In genomic region chr3:197297476-197298340, GRCh38 we compare ENCODE assay signal across 1 cellular context.
A peak's percentile ranks its signal among the peaks of the same experiment; 100 is the strongest.
TF ChIP-seq lines count a peak whose summit lies in the region.

No MANE protein-coding gene starts in this region.

TF ChIP-seq in HepG2, 621 proteins besides CTCF, POLR2A, EP300 and RAD21 (continued from another document and continues in another):
- TF ChIP-seq ZNF883 (CRISPR knock-in tag; IDR thresholded peaks at IDR 0.05; ENCODE audit: not compliant biosample characterization) (peak; percentile 43), PHF21A (CRISPR knock-in tag; IDR thresholded peaks at IDR 0.05) (no peak; the same call in 1 of the 2 replicates), ZNF260 (CRISPR knock-in tag; IDR thresholded peaks at IDR 0.05; ENCODE audit: borderline replicate concordance, low read depth) (no peak), ZNF605 (CRISPR knock-in tag; IDR thresholded peaks at IDR 0.05) (0 out of 2 replicates have a peak, but pooled peaks have one; percentile 6), ZUFSP (CRISPR knock-in tag; IDR thresholded peaks at IDR 0.05; ENCODE audit: borderline replicate concordance) (no peak), ZBTB46 (CRISPR knock-in tag; IDR thresholded peaks at IDR 0.05; ENCODE audit: borderline replicate concordance) (no peak; the same call in 1 of the 2 replicates), ZSCAN29 (CRISPR knock-in tag; conservative IDR thresholded peaks at IDR 0.05) (no peak), ZNF678 (CRISPR knock-in tag; IDR thresholded peaks at IDR 0.05) (no peak), MTF1 (CRISPR knock-in tag; IDR thresholded peaks at IDR 0.05) (no peak), BRF2 (CRISPR knock-in tag; IDR thresholded peaks at IDR 0.05) (0 out of 2 replicates have a peak, but pooled peaks have one; percentile 47), ZBTB40 (IDR thresholded peaks at IDR 0.05) (no peak), ZBTB40 (CRISPR knock-in tag; IDR thresholded peaks at IDR 0.05) (peak; percentile 57; the same call in 1 of the 2 replicates), ZNF546 (CRISPR knock-in tag; conservative IDR thresholded peaks at IDR 0.05) (0 out of 2 replicates have a peak, but pooled peaks have one; percentile 21), ZFY (CRISPR knock-in tag; IDR thresholded peaks at IDR 0.05) (peak; percentile 77), NR2F1 (CRISPR knock-in tag; IDR thresholded peaks at IDR 0.05) (peak in 1 of 2 experiments; percentile 31; a peak in 1 of 4 replicates), CREB3 (CRISPR knock-in tag; IDR thresholded peaks at IDR 0.05) (0 out of 2 replicates have a peak, but pooled peaks have one; percentile 52), ZNF841 (CRISPR knock-in tag; IDR thresholded peaks at IDR 0.05; ENCODE audit: borderline replicate concordance) (no peak), TBX2 (CRISPR knock-in tag; IDR thresholded peaks at IDR 0.05; ENCODE audit: borderline replicate concordance) (peak; percentile 23), ZNF768 (CRISPR knock-in tag; IDR thresholded peaks at IDR 0.05) (peak; percentile 69), JARID2 (CRISPR knock-in tag; IDR thresholded peaks at IDR 0.05; ENCODE audit: insufficient replicate concordance) (no peak), RARG (CRISPR knock-in tag; IDR thresholded peaks at IDR 0.05; ENCODE audit: low read depth) (peak; percentile 56; the same call in 1 of the 2 replicates), ZHX1 (CRISPR knock-in tag; IDR thresholded peaks at IDR 0.05; ENCODE audit: low read depth) (peak; percentile 96), MLX (CRISPR knock-in tag; IDR thresholded peaks at IDR 0.05) (0 out of 2 replicates have a peak, but pooled peaks have one; percentile 21), KLF6 (CRISPR knock-in tag; IDR thresholded peaks at IDR 0.05) (peak; percentile 71; the same call in 1 of the 2 replicates), ZNF784 (CRISPR knock-in tag; IDR thresholded peaks at IDR 0.05; ENCODE audit: borderline replicate concordance) (0 out of 2 replicates have a peak, but pooled peaks have one; percentile 73), ZNF34 (CRISPR knock-in tag; IDR thresholded peaks at IDR 0.05; ENCODE audit: borderline replicate concordance) (no peak), MED13 (CRISPR knock-in tag; IDR thresholded peaks at IDR 0.05) (no peak), ZNF577 (CRISPR knock-in tag; IDR thresholded peaks at IDR 0.05; ENCODE audit: borderline replicate concordance, low read depth) (no peak), ZNF18 (CRISPR knock-in tag; IDR thresholded peaks at IDR 0.05; ENCODE audit: insufficient replicate concordance) (peak; percentile 32), TFDP1 (CRISPR knock-in tag; IDR thresholded peaks at IDR 0.05; ENCODE audit: borderline replicate concordance) (peak; percentile 44; the same call in 1 of the 2 replicates), SP5 (CRISPR knock-in tag; IDR thresholded peaks at IDR 0.05; ENCODE audit: borderline replicate concordance, low read depth) (no peak), ZNF207 (IDR thresholded peaks at IDR 0.05; ENCODE audit: borderline replicate concordance) (no peak), SP4 (CRISPR knock-in tag; IDR thresholded peaks at IDR 0.05) (peak; percentile 50; the same call in 1 of the 2 replicates), ZNF7 (CRISPR knock-in tag; IDR thresholded peaks at IDR 0.05) (no peak), GABPA (IDR thresholded peaks at IDR 0.05; ENCODE audit: low read depth, low read length) (no peak), GABPA (CRISPR knock-in tag; IDR thresholded peaks at IDR 0.05; ENCODE audit: low read depth) (peak; percentile 51; the same call in 1 of the 2 replicates)
